In the genomic region with DNA sequence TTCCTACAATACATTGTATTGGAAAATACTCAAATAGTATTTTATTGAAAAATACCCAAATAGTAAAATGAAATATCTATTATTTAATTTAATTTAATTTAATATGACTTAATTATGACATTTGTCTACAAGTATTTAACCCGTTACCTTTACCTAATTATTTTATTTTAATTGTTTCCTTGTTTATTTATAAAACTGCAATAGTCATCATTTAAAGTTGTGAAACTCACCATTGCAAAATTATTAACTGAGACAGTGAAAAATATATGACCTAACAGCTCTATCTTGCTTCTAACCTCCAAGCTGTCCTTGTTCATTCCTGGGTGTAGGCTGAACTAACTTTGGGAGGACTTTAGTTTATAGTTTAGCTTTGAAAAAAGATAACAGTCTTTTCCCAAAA, we compare ENCODE assay signal across 1 cellular context.
TF ChIP-seq lines count a peak whose summit lies in the region.

No MANE protein-coding gene starts in this region.

TF ChIP-seq in K562, 482 proteins besides CTCF, POLR2A, EP300 and RAD21 (continued from another document):
- TF ChIP-seq, protein P1, sequence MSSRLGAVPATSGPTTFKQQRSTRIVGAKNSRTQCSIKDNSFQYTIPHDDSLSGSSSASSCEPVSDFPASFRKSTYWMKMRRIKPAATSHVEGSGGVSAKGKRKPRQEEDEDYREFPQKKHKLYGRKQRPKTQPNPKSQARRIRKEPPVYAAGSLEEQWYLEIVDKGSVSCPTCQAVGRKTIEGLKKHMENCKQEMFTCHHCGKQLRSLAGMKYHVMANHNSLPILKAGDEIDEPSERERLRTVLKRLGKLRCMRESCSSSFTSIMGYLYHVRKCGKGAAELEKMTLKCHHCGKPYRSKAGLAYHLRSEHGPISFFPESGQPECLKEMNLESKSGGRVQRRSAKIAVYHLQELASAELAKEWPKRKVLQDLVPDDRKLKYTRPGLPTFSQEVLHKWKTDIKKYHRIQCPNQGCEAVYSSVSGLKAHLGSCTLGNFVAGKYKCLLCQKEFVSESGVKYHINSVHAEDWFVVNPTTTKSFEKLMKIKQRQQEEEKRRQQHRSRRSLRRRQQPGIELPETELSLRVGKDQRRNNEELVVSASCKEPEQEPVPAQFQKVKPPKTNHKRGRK (tag; IDR thresholded peaks at IDR 0.05), result no peak
- TF ChIP-seq C11orf30 (IDR thresholded peaks at IDR 0.05; ENCODE audit: low read depth), result peak; percentile 54
